Comparison of ENCODE assay signal across 11 cellular contexts in genomic region chr10:72245949-72246525, GRCh38. TPM values are rescaled to one million over a fixed set of nuclear protein-coding genes. Genes with fewer than 3 reads are reported as not detected.
A peak's percentile ranks its signal among the peaks of the same experiment; 100 is the strongest.
DNase-seq lines count a peak whose midpoint lies in the region; ATAC-seq and TF ChIP-seq lines count a peak whose summit lies in the region.
"Had no signal": no experiment of that assay in that cellular context is flagged by ENCODE, and none has a peak within 500 bp of the region (broad histone marks: within the 10 kb centered on the region; RNA-seq: fewer than 3 reads in every experiment).

No MANE protein-coding gene starts in this region.

- no peak for DNase-seq in heart right ventricle
- no peak for DNase-seq in left ventricle myocardium superior
- no peak for DNase-seq in neural progenitor cell (ENCODE audit: low spot score)
- DNase-seq in vagina (ENCODE audit: extremely low spot score in 2 of 2), result no peak
- DNase-seq in NAMALWA (ENCODE audit: low spot score), result no peak
- no peak for DNase-seq in NCI-H1930 (lab: John Stamatoyannopoulos, UW)
- DNase-seq in GM19238 (ENCODE audit: insufficient read length, low spot score), result no peak
- DNase-seq: NCI-H2029; stimulated activated CD4-positive, alpha-beta T cell treated with anti-CD3 and anti-CD28 coated beads, Interleukin-4, amount 100 ng/mL, for 24 hours had no signal

- TF ChIP-seq POLR2A in vagina (IDR thresholded peaks at IDR 0.05), result no peak

- no peak overlapping the region for H3K9ac ChIP-seq in neural progenitor cell

- ATAC-seq in heart right ventricle (no peak), left ventricle myocardium superior (no peak)

- H3K36me3 ChIP-seq in heart right ventricle, result no peaks in the 10 kb centered on the region
- no peaks in the 10 kb centered on the region for H3K36me3 ChIP-seq in neural progenitor cell
- H3K36me3 ChIP-seq in vagina, result no peaks in the 10 kb centered on the region

- H3K79me2 ChIP-seq in neural progenitor cell (ENCODE audit: low read depth), result no peaks in the 10 kb centered on the region

- no peak overlapping the region for H2AFZ ChIP-seq in neural progenitor cell (replicated peaks)

- no peak overlapping the region for H3K4me2 ChIP-seq in neural progenitor cell

- H3K9me3 Mint-ChIP-seq in neural progenitor cell, result no peaks in the 10 kb centered on the region

- H3K4me3 ChIP-seq in heart right ventricle, result no peak overlapping the region
- no peak overlapping the region for H3K4me3 ChIP-seq in neural progenitor cell
- no peak overlapping the region for H3K4me3 ChIP-seq in vagina

- 1 to 9% methylated on average over 3 of the region's 3 CpGs for WGBS in heart right ventricle, 2 donors

- peak overlapping the region; percentile 54 to 93 (median 88) for H3K27ac ChIP-seq in heart right ventricle
- H3K27ac ChIP-seq in cingulate gyrus (ENCODE audit: low read depth, low read length), result peak overlapping the region; percentile 42
- no peak overlapping the region for H3K27ac ChIP-seq in neural progenitor cell
- peak overlapping the region; percentile 98 for H3K27ac ChIP-seq in vagina
- H3K27ac ChIP-seq: HL-60 had no signal

- H3K27me3 Mint-ChIP-seq in neural progenitor cell (ENCODE audit: insufficient read depth, low read depth), result peaks cover 4% of the 10 kb centered on the region

- no peak overlapping the region for H3K4me3 Mint-ChIP-seq in neural progenitor cell

- no peaks in the 10 kb centered on the region for H3K36me3 Mint-ChIP-seq in neural progenitor cell

- peaks cover 49% of the 10 kb centered on the region for H3K4me1 Mint-ChIP-seq in neural progenitor cell

- H3K27me3 ChIP-seq in heart right ventricle (no peaks in the 10 kb centered on the region), neural progenitor cell (no peaks in the 10 kb centered on the region), vagina (no peaks in the 10 kb centered on the region)

- TF ChIP-seq CTCF in heart right ventricle (IDR thresholded peaks at IDR 0.05), result no peak
- TF ChIP-seq CTCF in neural progenitor cell (IDR thresholded peaks at IDR 0.05), result no peak
- TF ChIP-seq CTCF in vagina (IDR thresholded peaks at IDR 0.05), result no peak

- H3K27ac Mint-ChIP-seq in neural progenitor cell, result peak overlapping the region; percentile 78

- peaks cover 55 to 99% (median 96%) of the 10 kb centered on the region in 9 donors for H3K4me1 ChIP-seq in heart right ventricle
- H3K4me1 ChIP-seq in neural progenitor cell, result peaks cover 25% of the 10 kb centered on the region
- H3K4me1 ChIP-seq in vagina, result peaks cover 97% of the 10 kb centered on the region

- intact Hi-C loops in heart right ventricle (cut with DNase I) (loop anchor here in 2 of 10 donors (10.0 kb wide), 2 partner anchors 89 to 281 kb away; partner anchors contain the start of gene CHST3 (in 1 of the 2)), left ventricle myocardium superior (cut with micrococcal nuclease) (no loop called here), vagina (cut with DNase I) (no loop called here)

- H3F3A ChIP-seq in neural progenitor cell (ENCODE audit: low read depth), result peaks cover 15% of the 10 kb centered on the region

- no peaks in the 10 kb centered on the region for H3K9me3 ChIP-seq in heart right ventricle
- H3K9me3 ChIP-seq in neural progenitor cell (ENCODE audit: low read depth), result no peaks in the 10 kb centered on the region
- no peaks in the 10 kb centered on the region for H3K9me3 ChIP-seq in vagina

- no peaks in the 10 kb centered on the region for H4K20me1 ChIP-seq in neural progenitor cell (ENCODE audit: low read depth)

RNA-seq across cellular contexts. Expression of gene DDIT4, which starts 27.7 kb away (rescaled TPM):
- total RNA-seq in heart right ventricle (100 to 1,000 TPM in 1 of 10 donors, 10 to 100 TPM in 9; 13.6 to 102 (median 30.2) TPM), left ventricle myocardium superior (64.2 TPM), neural progenitor cell (ENCODE audit: low replicate concordance) (257 and 436 TPM in 2 replicates), vagina (1,063 TPM)
- 100 to 1,000 TPM in 1 of 2 donors, 10 to 100 TPM in 1; 64.7 to 135 TPM for polyA plus RNA-seq in heart right ventricle

RNA-seq across cellular contexts. Expression of gene ASCC1, which starts 30.0 kb away (rescaled TPM):
- total RNA-seq in heart right ventricle (10 to 100 TPM; 25.2 to 40.5 (median 33.0) TPM), left ventricle myocardium superior (34.7 TPM), neural progenitor cell (ENCODE audit: low replicate concordance) (41.8 and 49.5 TPM in 2 replicates), vagina (38.5 TPM)
- 10 to 100 TPM in 1 of 2 donors, 1 to 10 TPM in 1; 8.4 to 35.8 TPM for polyA plus RNA-seq in heart right ventricle

RNA-seq across cellular contexts. Expression of gene ANAPC16, which starts 30.2 kb away (rescaled TPM):
- total RNA-seq in heart right ventricle (100 to 1,000 TPM; 181 to 246 (median 221) TPM), left ventricle myocardium superior (260 TPM), neural progenitor cell (ENCODE audit: low replicate concordance) (130 and 217 TPM in 2 replicates), vagina (76.6 TPM)
- polyA plus RNA-seq in heart right ventricle, result 100 to 1,000 TPM; 129 to 149 TPM
